In genomic region chr7:149494738-149495368, GRCh38 we compare ENCODE assay signal across 1 cellular context.
TF ChIP-seq lines count a peak whose summit lies in the region.

No MANE protein-coding gene starts in this region.

TF ChIP-seq in K562, 482 proteins besides CTCF, POLR2A, EP300 and RAD21 (continued from another document and continues in another):
- TF ChIP-seq, protein P1, sequence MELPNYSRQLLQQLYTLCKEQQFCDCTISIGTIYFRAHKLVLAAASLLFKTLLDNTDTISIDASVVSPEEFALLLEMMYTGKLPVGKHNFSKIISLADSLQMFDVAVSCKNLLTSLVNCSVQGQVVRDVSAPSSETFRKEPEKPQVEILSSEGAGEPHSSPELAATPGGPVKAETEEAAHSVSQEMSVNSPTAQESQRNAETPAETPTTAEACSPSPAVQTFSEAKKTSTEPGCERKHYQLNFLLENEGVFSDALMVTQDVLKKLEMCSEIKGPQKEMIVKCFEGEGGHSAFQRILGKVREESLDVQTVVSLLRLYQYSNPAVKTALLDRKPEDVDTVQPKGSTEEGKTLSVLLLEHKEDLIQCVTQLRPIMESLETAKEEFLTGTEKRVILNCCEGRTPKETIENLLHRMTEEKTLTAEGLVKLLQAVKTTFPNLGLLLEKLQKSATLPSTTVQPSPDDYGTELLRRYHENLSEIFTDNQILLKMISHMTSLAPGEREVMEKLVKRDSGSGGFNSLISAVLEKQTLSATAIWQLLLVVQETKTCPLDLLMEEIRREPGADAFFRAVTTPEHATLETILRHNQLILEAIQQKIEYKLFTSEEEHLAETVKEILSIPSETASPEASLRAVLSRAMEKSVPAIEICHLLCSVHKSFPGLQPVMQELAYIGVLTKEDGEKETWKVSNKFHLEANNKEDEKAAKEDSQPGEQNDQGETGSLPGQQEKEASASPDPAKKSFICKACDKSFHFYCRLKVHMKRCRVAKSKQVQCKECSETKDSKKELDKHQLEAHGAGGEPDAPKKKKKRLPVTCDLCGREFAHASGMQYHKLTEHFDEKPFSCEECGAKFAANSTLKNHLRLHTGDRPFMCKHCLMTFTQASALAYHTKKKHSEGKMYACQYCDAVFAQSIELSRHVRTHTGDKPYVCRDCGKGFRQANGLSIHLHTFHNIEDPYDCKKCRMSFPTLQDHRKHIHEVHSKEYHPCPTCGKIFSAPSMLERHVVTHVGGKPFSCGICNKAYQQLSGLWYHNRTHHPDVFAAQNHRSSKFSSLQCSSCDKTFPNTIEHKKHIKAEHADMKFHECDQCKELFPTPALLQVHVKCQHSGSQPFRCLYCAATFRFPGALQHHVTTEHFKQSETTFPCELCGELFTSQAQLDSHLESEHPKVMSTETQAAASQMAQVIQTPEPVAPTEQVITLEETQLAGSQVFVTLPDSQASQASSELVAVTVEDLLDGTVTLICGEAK (IDR thresholded peaks at IDR 0.05), result no peak
- TF ChIP-seq, protein P1 (CRISPR knock-in tag; IDR thresholded peaks at IDR 0.05), result no peak
- TF ChIP-seq NR4A1 (CRISPR knock-in tag; IDR thresholded peaks at IDR 0.05) (no peak), NR4A1 (tag; IDR thresholded peaks at IDR 0.05) (peak; percentile 44; the same call in 1 of the 2 replicates), TOE1 (IDR thresholded peaks at IDR 0.05; ENCODE audit: borderline replicate concordance) (no peak; the same call in 1 of the 2 replicates), TOE1 (CRISPR knock-in tag; IDR thresholded peaks at IDR 0.05; ENCODE audit: borderline replicate concordance, low read depth) (no peak), GATAD2B (IDR thresholded peaks at IDR 0.05; ENCODE audit: borderline replicate concordance) (no peak), NR1H2 (CRISPR knock-in tag; IDR thresholded peaks at IDR 0.05) (no peak), ERF (CRISPR knock-in tag; IDR thresholded peaks at IDR 0.05) (no peak), CTBP1 (IDR thresholded peaks at IDR 0.05; ENCODE audit: borderline replicate concordance) (no peak; the same call in 1 of the 2 replicates), SMC3 (conservative IDR thresholded peaks at IDR 0.05; ENCODE audit: insufficient read depth, low read depth, low read length) (no peak), STAG1 (CRISPR knock-in tag; IDR thresholded peaks at IDR 0.05; ENCODE audit: borderline replicate concordance) (no peak), SNAPC5 (CRISPR knock-in tag; IDR thresholded peaks at IDR 0.05) (no peak), ARID1B (IDR thresholded peaks at IDR 0.05) (peak; percentile 78), ZSCAN29 (IDR thresholded peaks at IDR 0.05) (0 out of 2 replicates have a peak, but pooled peaks have one; percentile 13), ZNF717 (CRISPR knock-in tag; IDR thresholded peaks at IDR 0.05) (no peak), BHLHE40 (IDR thresholded peaks at IDR 0.05; ENCODE audit: low read length) (no peak), SMARCE1 (IDR thresholded peaks at IDR 0.05) (peak; percentile 75), ZNF785 (CRISPR knock-in tag; IDR thresholded peaks at IDR 0.05) (no peak), NR0B1 (IDR thresholded peaks at IDR 0.05; ENCODE audit: partially characterized antibody) (no peak), PTTG1 (tag; IDR thresholded peaks at IDR 0.05; ENCODE audit: low read depth) (no peak), RNF219 (CRISPR knock-in tag; IDR thresholded peaks at IDR 0.05) (no peak), ZZZ3 (IDR thresholded peaks at IDR 0.05) (no peak), NR2F6 (CRISPR knock-in tag; IDR thresholded peaks at IDR 0.05) (no peak), KLF10 (CRISPR knock-in tag; IDR thresholded peaks at IDR 0.05) (no peak)
- TF ChIP-seq, protein P2, sequence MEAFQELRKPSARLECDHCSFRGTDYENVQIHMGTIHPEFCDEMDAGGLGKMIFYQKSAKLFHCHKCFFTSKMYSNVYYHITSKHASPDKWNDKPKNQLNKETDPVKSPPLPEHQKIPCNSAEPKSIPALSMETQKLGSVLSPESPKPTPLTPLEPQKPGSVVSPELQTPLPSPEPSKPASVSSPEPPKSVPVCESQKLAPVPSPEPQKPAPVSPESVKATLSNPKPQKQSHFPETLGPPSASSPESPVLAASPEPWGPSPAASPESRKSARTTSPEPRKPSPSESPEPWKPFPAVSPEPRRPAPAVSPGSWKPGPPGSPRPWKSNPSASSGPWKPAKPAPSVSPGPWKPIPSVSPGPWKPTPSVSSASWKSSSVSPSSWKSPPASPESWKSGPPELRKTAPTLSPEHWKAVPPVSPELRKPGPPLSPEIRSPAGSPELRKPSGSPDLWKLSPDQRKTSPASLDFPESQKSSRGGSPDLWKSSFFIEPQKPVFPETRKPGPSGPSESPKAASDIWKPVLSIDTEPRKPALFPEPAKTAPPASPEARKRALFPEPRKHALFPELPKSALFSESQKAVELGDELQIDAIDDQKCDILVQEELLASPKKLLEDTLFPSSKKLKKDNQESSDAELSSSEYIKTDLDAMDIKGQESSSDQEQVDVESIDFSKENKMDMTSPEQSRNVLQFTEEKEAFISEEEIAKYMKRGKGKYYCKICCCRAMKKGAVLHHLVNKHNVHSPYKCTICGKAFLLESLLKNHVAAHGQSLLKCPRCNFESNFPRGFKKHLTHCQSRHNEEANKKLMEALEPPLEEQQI (IDR thresholded peaks at IDR 0.05), result no peak
- TF ChIP-seq, protein P3, sequence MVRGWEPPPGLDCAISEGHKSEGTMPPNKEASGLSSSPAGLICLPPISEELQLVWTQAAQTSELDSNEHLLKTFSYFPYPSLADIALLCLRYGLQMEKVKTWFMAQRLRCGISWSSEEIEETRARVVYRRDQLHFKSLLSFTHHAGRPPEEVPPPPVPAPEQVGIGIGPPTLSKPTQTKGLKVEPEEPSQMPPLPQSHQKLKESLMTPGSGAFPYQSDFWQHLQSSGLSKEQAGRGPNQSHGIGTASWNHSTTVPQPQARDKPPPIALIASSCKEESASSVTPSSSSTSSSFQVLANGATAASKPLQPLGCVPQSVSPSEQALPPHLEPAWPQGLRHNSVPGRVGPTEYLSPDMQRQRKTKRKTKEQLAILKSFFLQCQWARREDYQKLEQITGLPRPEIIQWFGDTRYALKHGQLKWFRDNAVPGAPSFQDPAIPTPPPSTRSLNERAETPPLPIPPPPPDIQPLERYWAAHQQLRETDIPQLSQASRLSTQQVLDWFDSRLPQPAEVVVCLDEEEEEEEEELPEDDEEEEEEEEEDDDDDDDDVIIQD (CRISPR knock-in tag; IDR thresholded peaks at IDR 0.05), result no peak
- TF ChIP-seq, protein P4, sequence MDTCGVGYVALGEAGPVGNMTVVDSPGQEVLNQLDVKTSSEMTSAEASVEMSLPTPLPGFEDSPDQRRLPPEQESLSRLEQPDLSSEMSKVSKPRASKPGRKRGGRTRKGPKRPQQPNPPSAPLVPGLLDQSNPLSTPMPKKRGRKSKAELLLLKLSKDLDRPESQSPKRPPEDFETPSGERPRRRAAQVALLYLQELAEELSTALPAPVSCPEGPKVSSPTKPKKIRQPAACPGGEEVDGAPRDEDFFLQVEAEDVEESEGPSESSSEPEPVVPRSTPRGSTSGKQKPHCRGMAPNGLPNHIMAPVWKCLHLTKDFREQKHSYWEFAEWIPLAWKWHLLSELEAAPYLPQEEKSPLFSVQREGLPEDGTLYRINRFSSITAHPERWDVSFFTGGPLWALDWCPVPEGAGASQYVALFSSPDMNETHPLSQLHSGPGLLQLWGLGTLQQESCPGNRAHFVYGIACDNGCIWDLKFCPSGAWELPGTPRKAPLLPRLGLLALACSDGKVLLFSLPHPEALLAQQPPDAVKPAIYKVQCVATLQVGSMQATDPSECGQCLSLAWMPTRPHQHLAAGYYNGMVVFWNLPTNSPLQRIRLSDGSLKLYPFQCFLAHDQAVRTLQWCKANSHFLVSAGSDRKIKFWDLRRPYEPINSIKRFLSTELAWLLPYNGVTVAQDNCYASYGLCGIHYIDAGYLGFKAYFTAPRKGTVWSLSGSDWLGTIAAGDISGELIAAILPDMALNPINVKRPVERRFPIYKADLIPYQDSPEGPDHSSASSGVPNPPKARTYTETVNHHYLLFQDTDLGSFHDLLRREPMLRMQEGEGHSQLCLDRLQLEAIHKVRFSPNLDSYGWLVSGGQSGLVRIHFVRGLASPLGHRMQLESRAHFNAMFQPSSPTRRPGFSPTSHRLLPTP (IDR thresholded peaks at IDR 0.05; ENCODE audit: borderline replicate concordance, extremely low read depth, insufficient read length), result no peak
- TF ChIP-seq, protein P5, sequence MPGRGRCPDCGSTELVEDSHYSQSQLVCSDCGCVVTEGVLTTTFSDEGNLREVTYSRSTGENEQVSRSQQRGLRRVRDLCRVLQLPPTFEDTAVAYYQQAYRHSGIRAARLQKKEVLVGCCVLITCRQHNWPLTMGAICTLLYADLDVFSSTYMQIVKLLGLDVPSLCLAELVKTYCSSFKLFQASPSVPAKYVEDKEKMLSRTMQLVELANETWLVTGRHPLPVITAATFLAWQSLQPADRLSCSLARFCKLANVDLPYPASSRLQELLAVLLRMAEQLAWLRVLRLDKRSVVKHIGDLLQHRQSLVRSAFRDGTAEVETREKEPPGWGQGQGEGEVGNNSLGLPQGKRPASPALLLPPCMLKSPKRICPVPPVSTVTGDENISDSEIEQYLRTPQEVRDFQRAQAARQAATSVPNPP (IDR thresholded peaks at IDR 0.05; ENCODE audit: borderline replicate concordance, insufficient read depth, insufficient read length), result no peak
- TF ChIP-seq, protein P6, sequence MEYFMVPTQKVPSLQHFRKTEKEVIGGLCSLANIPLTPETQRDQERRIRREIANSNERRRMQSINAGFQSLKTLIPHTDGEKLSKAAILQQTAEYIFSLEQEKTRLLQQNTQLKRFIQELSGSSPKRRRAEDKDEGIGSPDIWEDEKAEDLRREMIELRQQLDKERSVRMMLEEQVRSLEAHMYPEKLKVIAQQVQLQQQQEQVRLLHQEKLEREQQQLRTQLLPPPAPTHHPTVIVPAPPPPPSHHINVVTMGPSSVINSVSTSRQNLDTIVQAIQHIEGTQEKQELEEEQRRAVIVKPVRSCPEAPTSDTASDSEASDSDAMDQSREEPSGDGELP (CRISPR knock-in tag; IDR thresholded peaks at IDR 0.05; ENCODE audit: borderline replicate concordance), result peak; percentile 94
